29 cellular contexts compared by ENCODE assay signal in the genomic region with DNA sequence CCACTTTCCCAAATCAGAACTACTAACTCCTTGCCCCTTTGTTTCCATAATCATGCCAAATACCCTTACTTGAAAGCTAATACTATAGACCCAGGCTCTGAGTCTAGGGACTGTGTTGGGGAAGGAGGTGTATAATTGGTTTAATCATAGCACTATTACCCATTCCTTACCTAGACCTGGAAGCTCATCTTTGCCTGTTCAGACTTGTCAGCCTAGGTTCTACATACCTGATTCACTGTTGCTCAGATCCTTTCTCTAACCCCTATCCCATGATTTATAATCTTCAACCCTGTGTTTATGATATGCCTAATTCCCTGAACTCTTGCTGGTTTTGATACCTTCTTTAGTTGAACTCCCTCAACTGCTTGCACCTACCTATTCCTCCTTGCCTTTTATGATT.
"Had no signal": no experiment of that assay in that cellular context is flagged by ENCODE, and none has a peak within 500 bp of the region (broad histone marks: within the 10 kb centered on the region; RNA-seq: fewer than 3 reads in every experiment).

No MANE protein-coding gene starts in this region.

- H3K27ac Mint-ChIP-seq: activated CD4-positive, alpha-beta memory T cell treated with anti-CD3 and anti-CD28 coated beads for 36 hours; activated CD4-positive, alpha-beta T cell treated with anti-CD3 and anti-CD28 coated beads for 36 hours; activated CD4-positive, alpha-beta T cell treated with anti-CD3 and anti-CD28 coated beads, Interleukin-2, amount 10 ng/mL, durations not matched to agents 24 days and 14 days; activated CD8-positive, alpha-beta memory T cell treated with anti-CD3 and anti-CD28 coated beads, Interleukin-2, amount 10 ng/mL, durations not matched to agents 7 days and 5 days; activated CD8-positive, alpha-beta T cell treated with anti-CD3 and anti-CD28 coated beads, Interleukin-2, amount 10 ng/mL, durations not matched to agents 7 days and 5 days; activated naive CD4-positive, alpha-beta T cell treated with anti-CD3 and anti-CD28 coated beads for 36 hours; activated naive CD4-positive, alpha-beta T cell treated with anti-CD3 and anti-CD28 coated beads, Interleukin-2, amount 50 U/mL, for 24 hours; activated naive CD8-positive, alpha-beta T cell treated with anti-CD3 and anti-CD28 coated beads for 36 hours; activated naive CD8-positive, alpha-beta T cell treated with anti-CD3 and anti-CD28 coated beads, Interleukin-2, amount 50 U/mL, for 24 hours; activated T-helper 1 cell treated with anti-CD3 and anti-CD28 coated beads, Interleukin-12 subunit alpha, Interleukin-12 subunit beta, Interleukin-2, Interleukin-4 antibody, amounts not matched to agents 30 ng/mL and 10 ng/mL and 1 ng/mL, durations not matched to agents 14 hours and 24 hours and 36 hours; activated T-helper 2 cell treated with anti-CD3 and anti-CD28 coated beads, Interferon-gamma antibody, Interleukin-2, Interleukin-4, amounts not matched to agents 10 μg/mL and 5 μg/mL and 100 μg/mL, durations not matched to agents 14 hours and 24 hours and 36 hours; brain had no signal

- H3K9me3 ChIP-seq: adrenal gland, colonic mucosa, gastrocnemius medialis, heart right ventricle had no signal

- H3K4me1 ChIP-seq: adrenal gland, colonic mucosa, gastrocnemius medialis, heart right ventricle had no signal

- H3K27me3 Mint-ChIP-seq: activated CD4-positive, alpha-beta memory T cell treated with anti-CD3 and anti-CD28 coated beads for 36 hours; activated CD4-positive, alpha-beta T cell treated with anti-CD3 and anti-CD28 coated beads for 36 hours; activated CD4-positive, alpha-beta T cell treated with anti-CD3 and anti-CD28 coated beads, Interleukin-2, amount 10 ng/mL, durations not matched to agents 24 days and 14 days; activated CD8-positive, alpha-beta memory T cell treated with anti-CD3 and anti-CD28 coated beads, Interleukin-2, amount 10 ng/mL, durations not matched to agents 7 days and 5 days; activated naive CD8-positive, alpha-beta T cell treated with anti-CD3 and anti-CD28 coated beads for 36 hours; activated naive CD8-positive, alpha-beta T cell treated with anti-CD3 and anti-CD28 coated beads, Interleukin-2, amount 50 U/mL, for 24 hours; brain had no signal

- H3K36me3 ChIP-seq: adrenal gland, colonic mucosa, gastrocnemius medialis, heart right ventricle had no signal

- DNase-seq: activated CD4-positive, alpha-beta memory T cell treated with anti-CD3 and anti-CD28 coated beads for 36 hours; activated CD4-positive, alpha-beta T cell treated with anti-CD3 and anti-CD28 coated beads for 36 hours; activated CD4-positive, alpha-beta T cell treated with anti-CD3 and anti-CD28 coated beads, Interleukin-2, amount 10 ng/mL, durations not matched to agents 24 days and 14 days; activated CD4-positive, CD25-positive, alpha-beta regulatory T cell; activated CD4-positive, CD25-positive, alpha-beta regulatory T cell treated with anti-CD3 and anti-CD28 coated beads, Interleukin-2, amount 50 U/mL, for 72 hours; activated CD8-positive, alpha-beta memory T cell treated with anti-CD3 and anti-CD28 coated beads, Interleukin-2, amount 10 ng/mL, durations not matched to agents 7 days and 5 days; activated CD8-positive, alpha-beta memory T cell treated with anti-CD3 and anti-CD28 coated beads, Interleukin-2, amount 50 U/mL, for 4 hours; activated CD8-positive, alpha-beta T cell treated with anti-CD3 and anti-CD28 coated beads, Interleukin-2, amount 10 ng/mL, durations not matched to agents 7 days and 5 days; activated effector memory CD4-positive, alpha-beta T cell treated with anti-CD3 and anti-CD28 coated beads, Interleukin-2, amount 50 U/mL, for 16 hours; activated naive CD4-positive, alpha-beta T cell treated with anti-CD3 and anti-CD28 coated beads for 36 hours; activated naive CD8-positive, alpha-beta T cell treated with anti-CD3 and anti-CD28 coated beads for 36 hours; activated naive CD8-positive, alpha-beta T cell treated with anti-CD3 and anti-CD28 coated beads, Interleukin-2, amount 50 U/mL, for 24 hours; activated T-cell treated with anti-CD3 and anti-CD28 coated beads, Interleukin-2, amount 50 U/mL, for 1 hour; activated T-cell treated with anti-CD3 and anti-CD28 coated beads, Interleukin-2, amount 50 U/mL, for 48 hours; adrenal gland; amygdala; aorta; caudate nucleus; colonic mucosa; effector CD8-positive, alpha-beta T cell; foreskin fibroblast; gastrocnemius medialis; heart right ventricle; T-helper 2 cell had no signal

- H3K4me3 ChIP-seq: adrenal gland, colonic mucosa, gastrocnemius medialis, heart right ventricle had no signal

- H3K27me3 ChIP-seq: adrenal gland, colonic mucosa, gastrocnemius medialis, heart right ventricle had no signal

- ATAC-seq: activated CD4-positive, alpha-beta T cell treated with anti-CD3 and anti-CD28 coated beads for 36 hours; activated CD8-positive, alpha-beta memory T cell treated with anti-CD3 and anti-CD28 coated beads, Interleukin-2, amount 10 ng/mL, durations not matched to agents 7 days and 5 days; activated CD8-positive, alpha-beta T cell treated with anti-CD3 and anti-CD28 coated beads, Interleukin-2, amount 10 ng/mL, durations not matched to agents 7 days and 5 days; activated naive CD8-positive, alpha-beta T cell treated with anti-CD3 and anti-CD28 coated beads, Interleukin-2, amount 50 U/mL, for 24 hours; esophagus mucosa; gastrocnemius medialis; heart right ventricle had no signal

- H3K4me3 Mint-ChIP-seq: activated CD4-positive, alpha-beta memory T cell treated with anti-CD3 and anti-CD28 coated beads for 36 hours; activated CD4-positive, alpha-beta T cell treated with anti-CD3 and anti-CD28 coated beads for 36 hours; activated CD4-positive, alpha-beta T cell treated with anti-CD3 and anti-CD28 coated beads, Interleukin-2, amount 10 ng/mL, durations not matched to agents 24 days and 14 days; activated CD8-positive, alpha-beta memory T cell treated with anti-CD3 and anti-CD28 coated beads, Interleukin-2, amount 10 ng/mL, durations not matched to agents 7 days and 5 days; activated CD8-positive, alpha-beta T cell treated with anti-CD3 and anti-CD28 coated beads, Interleukin-2, amount 10 ng/mL, durations not matched to agents 7 days and 5 days; activated naive CD4-positive, alpha-beta T cell treated with anti-CD3 and anti-CD28 coated beads for 36 hours; activated naive CD4-positive, alpha-beta T cell treated with anti-CD3 and anti-CD28 coated beads, Interleukin-2, amount 50 U/mL, for 24 hours; activated naive CD8-positive, alpha-beta T cell treated with anti-CD3 and anti-CD28 coated beads for 36 hours; activated naive CD8-positive, alpha-beta T cell treated with anti-CD3 and anti-CD28 coated beads, Interleukin-2, amount 50 U/mL, for 24 hours; activated T-helper 1 cell treated with anti-CD3 and anti-CD28 coated beads, Interleukin-12 subunit alpha, Interleukin-12 subunit beta, Interleukin-2, Interleukin-4 antibody, amounts not matched to agents 30 ng/mL and 10 ng/mL and 1 ng/mL, durations not matched to agents 14 hours and 24 hours and 36 hours; brain had no signal

- H3K4me1 Mint-ChIP-seq: activated CD4-positive, alpha-beta T cell treated with anti-CD3 and anti-CD28 coated beads for 36 hours; activated CD4-positive, alpha-beta T cell treated with anti-CD3 and anti-CD28 coated beads, Interleukin-2, amount 10 ng/mL, durations not matched to agents 24 days and 14 days; activated CD8-positive, alpha-beta memory T cell treated with anti-CD3 and anti-CD28 coated beads, Interleukin-2, amount 10 ng/mL, durations not matched to agents 7 days and 5 days; activated naive CD4-positive, alpha-beta T cell treated with anti-CD3 and anti-CD28 coated beads, Interleukin-2, amount 50 U/mL, for 24 hours; activated naive CD8-positive, alpha-beta T cell treated with anti-CD3 and anti-CD28 coated beads for 36 hours; activated naive CD8-positive, alpha-beta T cell treated with anti-CD3 and anti-CD28 coated beads, Interleukin-2, amount 50 U/mL, for 24 hours; brain had no signal

- H3K9me3 Mint-ChIP-seq: activated CD4-positive, alpha-beta memory T cell treated with anti-CD3 and anti-CD28 coated beads for 36 hours; activated CD4-positive, alpha-beta T cell treated with anti-CD3 and anti-CD28 coated beads, Interleukin-2, amount 10 ng/mL, durations not matched to agents 24 days and 14 days; activated naive CD4-positive, alpha-beta T cell treated with anti-CD3 and anti-CD28 coated beads for 36 hours; activated naive CD4-positive, alpha-beta T cell treated with anti-CD3 and anti-CD28 coated beads, Interleukin-2, amount 50 U/mL, for 24 hours; activated naive CD8-positive, alpha-beta T cell treated with anti-CD3 and anti-CD28 coated beads for 36 hours; activated naive CD8-positive, alpha-beta T cell treated with anti-CD3 and anti-CD28 coated beads, Interleukin-2, amount 50 U/mL, for 24 hours; activated T-helper 1 cell treated with anti-CD3 and anti-CD28 coated beads, Interleukin-12 subunit alpha, Interleukin-12 subunit beta, Interleukin-2, Interleukin-4 antibody, amounts not matched to agents 30 ng/mL and 10 ng/mL and 1 ng/mL, durations not matched to agents 14 hours and 24 hours and 36 hours; activated T-helper 2 cell treated with anti-CD3 and anti-CD28 coated beads, Interferon-gamma antibody, Interleukin-2, Interleukin-4, amounts not matched to agents 10 μg/mL and 5 μg/mL and 100 μg/mL, durations not matched to agents 14 hours and 24 hours and 36 hours had no signal

- H3K27ac ChIP-seq: adrenal gland, colonic mucosa, gastrocnemius medialis, heart right ventricle had no signal

- H3K36me3 Mint-ChIP-seq: activated CD4-positive, alpha-beta memory T cell treated with anti-CD3 and anti-CD28 coated beads for 36 hours; activated CD8-positive, alpha-beta memory T cell treated with anti-CD3 and anti-CD28 coated beads, Interleukin-2, amount 10 ng/mL, durations not matched to agents 7 days and 5 days; activated naive CD4-positive, alpha-beta T cell treated with anti-CD3 and anti-CD28 coated beads, Interleukin-2, amount 50 U/mL, for 24 hours; activated naive CD8-positive, alpha-beta T cell treated with anti-CD3 and anti-CD28 coated beads for 36 hours; brain had no signal
